1 cellular context compared by ENCODE assay signal in genomic region chr3:35739181-35739809, GRCh38.
TF ChIP-seq lines count a peak whose summit lies in the region.

No MANE protein-coding gene starts in this region.

TF ChIP-seq in neural cell, 6 proteins besides CTCF, POLR2A, EP300 and RAD21 (continued from another document):
- TF ChIP-seq, protein P1, sequence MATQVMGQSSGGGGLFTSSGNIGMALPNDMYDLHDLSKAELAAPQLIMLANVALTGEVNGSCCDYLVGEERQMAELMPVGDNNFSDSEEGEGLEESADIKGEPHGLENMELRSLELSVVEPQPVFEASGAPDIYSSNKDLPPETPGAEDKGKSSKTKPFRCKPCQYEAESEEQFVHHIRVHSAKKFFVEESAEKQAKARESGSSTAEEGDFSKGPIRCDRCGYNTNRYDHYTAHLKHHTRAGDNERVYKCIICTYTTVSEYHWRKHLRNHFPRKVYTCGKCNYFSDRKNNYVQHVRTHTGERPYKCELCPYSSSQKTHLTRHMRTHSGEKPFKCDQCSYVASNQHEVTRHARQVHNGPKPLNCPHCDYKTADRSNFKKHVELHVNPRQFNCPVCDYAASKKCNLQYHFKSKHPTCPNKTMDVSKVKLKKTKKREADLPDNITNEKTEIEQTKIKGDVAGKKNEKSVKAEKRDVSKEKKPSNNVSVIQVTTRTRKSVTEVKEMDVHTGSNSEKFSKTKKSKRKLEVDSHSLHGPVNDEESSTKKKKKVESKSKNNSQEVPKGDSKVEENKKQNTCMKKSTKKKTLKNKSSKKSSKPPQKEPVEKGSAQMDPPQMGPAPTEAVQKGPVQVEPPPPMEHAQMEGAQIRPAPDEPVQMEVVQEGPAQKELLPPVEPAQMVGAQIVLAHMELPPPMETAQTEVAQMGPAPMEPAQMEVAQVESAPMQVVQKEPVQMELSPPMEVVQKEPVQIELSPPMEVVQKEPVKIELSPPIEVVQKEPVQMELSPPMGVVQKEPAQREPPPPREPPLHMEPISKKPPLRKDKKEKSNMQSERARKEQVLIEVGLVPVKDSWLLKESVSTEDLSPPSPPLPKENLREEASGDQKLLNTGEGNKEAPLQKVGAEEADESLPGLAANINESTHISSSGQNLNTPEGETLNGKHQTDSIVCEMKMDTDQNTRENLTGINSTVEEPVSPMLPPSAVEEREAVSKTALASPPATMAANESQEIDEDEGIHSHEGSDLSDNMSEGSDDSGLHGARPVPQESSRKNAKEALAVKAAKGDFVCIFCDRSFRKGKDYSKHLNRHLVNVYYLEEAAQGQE (IDR thresholded peaks at IDR 0.05; ENCODE audit: borderline replicate concordance): no peak
- TF ChIP-seq SMC3 (conservative IDR thresholded peaks at IDR 0.05; ENCODE audit: poor library complexity): no peak
TF ChIP-seq in neural cell: peak in this region for 0.
